In genomic region chr1:27101696-27102095, GRCh38 we compare ENCODE assay signal across 18 cellular contexts.
"Had no signal": no experiment of that assay in that cellular context is flagged by ENCODE, and none has a peak within 500 bp of the region (broad histone marks: within the 10 kb centered on the region; RNA-seq: fewer than 3 reads in every experiment).

No MANE protein-coding gene starts in this region.

- H3K27ac Mint-ChIP-seq: endodermal cell, type B pancreatic cell had no signal

- H3K4me3 ChIP-seq: colonic mucosa, heart right ventricle, lung, right atrium auricular region, thyroid gland, uterus had no signal

- H3K27me3 Mint-ChIP-seq: naive B cell, type B pancreatic cell had no signal

- H3K9me3 ChIP-seq: colonic mucosa, heart right ventricle, right atrium auricular region, thyroid gland, uterus had no signal

- H3K9me3 Mint-ChIP-seq: endodermal cell, naive B cell, nephron, type B pancreatic cell had no signal

- H3K4me1 ChIP-seq: colonic mucosa had no signal

- ATAC-seq: heart right ventricle, left ventricle myocardium superior had no signal

- H3K27ac ChIP-seq: colonic mucosa, thyroid gland had no signal

- H3K36me3 ChIP-seq: colonic mucosa, uterus had no signal

- H3K27me3 ChIP-seq: colonic mucosa, heart right ventricle, right atrium auricular region, thyroid gland, uterus had no signal

- H3K4me3 Mint-ChIP-seq: endodermal cell, nephron, type B pancreatic cell had no signal

- DNase-seq: colonic mucosa; effector CD4-positive, alpha-beta T cell; endodermal cell; foreskin melanocyte; heart right ventricle; islet precursor cell; left ventricle myocardium superior; mesendoderm; naive B cell; small intestine; stimulated activated CD4-positive, alpha-beta T cell treated with anti-CD3 and anti-CD28 coated beads, Interleukin-12 subunit alpha, Interleukin-12 subunit beta, amount 100 ng/mL, for 4 hours; stimulated activated naive CD4-positive, alpha-beta T cell treated with Interleukin-2 at 50 U/mL for 16 hours; thyroid gland; uterus had no signal

- H3K36me3 Mint-ChIP-seq: naive B cell had no signal
